8 cellular contexts compared by ENCODE assay signal in genomic region chr11:126359431-126360048, GRCh38. TPM values are rescaled to one million over a fixed set of nuclear protein-coding genes. Genes with fewer than 3 reads are reported as not detected.
DNase-seq lines count a peak whose midpoint lies in the region; ATAC-seq and TF ChIP-seq lines count a peak whose summit lies in the region.

No MANE protein-coding gene starts in this region.

- H3K9me3 ChIP-seq in heart right ventricle (no peaks in the 10 kb centered on the region), skeletal muscle tissue (ENCODE audit: control insufficient read depth in 3 of 3, low read length in 3 of 3) (no peaks in the 10 kb centered on the region)
- H3K9me3 ChIP-seq in CD4-positive, alpha-beta T cell (ENCODE audit: control insufficient read depth, low read length) = no peaks in the 10 kb centered on the region

- no peaks in the 10 kb centered on the region for H3K9me3 Mint-ChIP-seq in CD4-positive, alpha-beta T cell

- intact Hi-C loops in heart right ventricle (cut with DNase I) = loop anchor here in 7 of 10 donors (5.0 to 10.0 kb wide), 6 partner anchors 33 to 58 kb away; no protein-coding TSS in a partner anchor
- intact Hi-C loops in CD4-positive, alpha-beta T cell (cut with DNase I, micrococcal nuclease) = no loop called here

- 38 to 40% methylated on average over 16 of the region's 16 CpGs for WGBS in heart right ventricle, 2 donors

- no peaks in the 10 kb centered on the region for H3K36me3 Mint-ChIP-seq in CD4-positive, alpha-beta T cell (ENCODE audit: low read depth)

- CTCF ChIA-PET in CD4-positive, alpha-beta T cell (lab: Charles Lee) = no interaction called here

- no peak overlapping the region for H3K9ac ChIP-seq in skeletal muscle tissue (ENCODE audit: low read depth in 1 of 3, low read length in 3 of 3)

- POLR2A ChIA-PET in CD4-positive, alpha-beta T cell (lab: Charles Lee) = no interaction called here

- peak overlapping the region in 9 of 10 donors; percentile 34 to 94 (median 86) for H3K27ac ChIP-seq in heart right ventricle
- H3K27ac ChIP-seq in skeletal muscle tissue (ENCODE audit: low read depth, low read length) = peak overlapping the region; percentile 51
- H3K27ac ChIP-seq in CD4-positive, alpha-beta T cell (ENCODE audit: low read depth, low read length) = no peak overlapping the region

- DNase-seq in H4 (ENCODE audit: low spot score) (peak; percentile 92), amygdala (lab: John Stamatoyannopoulos, UW) (peak in 46 of 56 donors; percentile 23 to 83 (median 63)), heart right ventricle (peak; percentile 81 to 82)
- no peak for DNase-seq in stimulated activated CD8-positive, alpha-beta memory T cell treated with anti-CD3 and anti-CD28 coated beads, Interleukin-4, amount 100 ng/mL, for 48 hours
- no peak for DNase-seq in CD4-positive, alpha-beta T cell

- H3K4me1 ChIP-seq in heart right ventricle (peaks cover 28 to 91% (median 65%) of the 10 kb centered on the region in 9 donors), skeletal muscle tissue (ENCODE audit: control insufficient read depth in 3 of 3, insufficient read depth in 3 of 3, low read length in 3 of 3) (peaks cover 38 to 43% (median 40%) of the 10 kb centered on the region in 3 donors)

- TF ChIP-seq CTCF in heart right ventricle (IDR thresholded peaks at IDR 0.05) = peak in 2 of 9 donors; percentile 15 to 17
- no peak for TF ChIP-seq CTCF in CD4-positive, alpha-beta T cell (IDR thresholded peaks at IDR 0.05)

- ATAC-seq in heart right ventricle = peak; percentile 16 to 39 (median 36)
- ATAC-seq in HG03095 (IDR thresholded peaks at IDR 0.05; ENCODE audit: unreplicated experiment) = no peak
- no peak for ATAC-seq in CD4-positive, alpha-beta T cell (ENCODE audit: poor library complexity)
- ATAC-seq in HG03432 (IDR thresholded peaks at IDR 0.05; ENCODE audit: unreplicated experiment) = no peak

- H3K27me3 ChIP-seq in heart right ventricle = no peaks in the 10 kb centered on the region
- no peaks in the 10 kb centered on the region for H3K27me3 ChIP-seq in skeletal muscle tissue (ENCODE audit: control insufficient read depth in 3 of 3, insufficient read depth in 3 of 3, low read length in 3 of 3)
- H3K27me3 ChIP-seq in CD4-positive, alpha-beta T cell (ENCODE audit: control insufficient read depth, insufficient read depth, low read length) = no peaks in the 10 kb centered on the region

- no peak overlapping the region for H3K27ac Mint-ChIP-seq in CD4-positive, alpha-beta T cell

- H3K4me1 Mint-ChIP-seq in CD4-positive, alpha-beta T cell (ENCODE audit: low read depth) = peaks cover 14% of the 10 kb centered on the region

- H3K27me3 Mint-ChIP-seq in CD4-positive, alpha-beta T cell = no peaks in the 10 kb centered on the region

- no peaks in the 10 kb centered on the region for H3K36me3 ChIP-seq in heart right ventricle
- H3K36me3 ChIP-seq in skeletal muscle tissue (ENCODE audit: control insufficient read depth in 3 of 3, insufficient read depth in 3 of 3, low read length in 3 of 3) = no peaks in the 10 kb centered on the region

- H3K4me3 Mint-ChIP-seq in CD4-positive, alpha-beta T cell = no peak overlapping the region

- peak overlapping the region in 2 of 10 donors; percentile 1 to 23 for H3K4me3 ChIP-seq in heart right ventricle
- H3K4me3 ChIP-seq in skeletal muscle tissue (ENCODE audit: low read length in 3 of 3) = peak overlapping the region in 2 of 3 donors; percentile 2 to 30

RNA-seq across cellular contexts. Expression of gene ST3GAL4, which starts 4.1 kb away (rescaled TPM):
- total RNA-seq in H4 (2014; rRNA removed; shearing (Covaris generic)) = 49.8 and 55.9 TPM in 2 replicates
- total RNA-seq in heart right ventricle (10 to 100 TPM; 24.8 to 51.0 (median 43.4) TPM), skeletal muscle tissue (20.9 TPM)
- 10 to 100 TPM; 96.2 to 98.2 TPM for polyA plus RNA-seq in heart right ventricle
- 1 to 10 TPM; 1.6 TPM for total RNA-seq in CD4-positive, alpha-beta T cell

RNA-seq across cellular contexts. Expression of gene DCPS, which starts 55.7 kb away (rescaled TPM):
- total RNA-seq in H4 (2014; rRNA removed; shearing (Covaris generic)) = 25.9 and 36.9 TPM in 2 replicates
- total RNA-seq in heart right ventricle (10 to 100 TPM in 6 of 10 donors, 1 to 10 TPM in 4; 6.5 to 17.3 (median 10.6) TPM), skeletal muscle tissue (8.4 TPM)
- 10 to 100 TPM in 1 of 2 donors, 1 to 10 TPM in 1; 8.8 to 17.1 TPM for polyA plus RNA-seq in heart right ventricle
- total RNA-seq in CD4-positive, alpha-beta T cell = 1 to 10 TPM; 6.2 to 6.3 TPM

Comparison
In these comparisons a context has a peak if more than half of its experiments do, and no peak if none do; other contexts are left out.
1. DNase-seq: peak in H4 (single experiment), amygdala (46 of 56) and heart right ventricle (2 of 2); none in stimulated activated CD8-positive, alpha-beta memory T cell treated with anti-CD3 and anti-CD28 coated beads, Interleukin-4, amount 100 ng/mL, for 48 hours (single experiment) and CD4-positive, alpha-beta T cell (0 of 10).
2. ATAC-seq: peak in heart right ventricle (8 of 8); none in HG03095 (single experiment), CD4-positive, alpha-beta T cell (single experiment) and HG03432 (single experiment).
3. intact Hi-C loops: an anchor here in heart right ventricle (5.0 to 10.0 kb wide); none called in CD4-positive, alpha-beta T cell.